Comparison of ENCODE assay signal across 1 cellular context in genomic region chr1:117147856-117148588, GRCh38.
TF ChIP-seq lines count a peak whose summit lies in the region.

No MANE protein-coding gene starts in this region.

TF ChIP-seq in A549, 52 proteins besides CTCF, POLR2A, EP300 and RAD21 (continued from another document):
- TF ChIP-seq, protein P1, sequence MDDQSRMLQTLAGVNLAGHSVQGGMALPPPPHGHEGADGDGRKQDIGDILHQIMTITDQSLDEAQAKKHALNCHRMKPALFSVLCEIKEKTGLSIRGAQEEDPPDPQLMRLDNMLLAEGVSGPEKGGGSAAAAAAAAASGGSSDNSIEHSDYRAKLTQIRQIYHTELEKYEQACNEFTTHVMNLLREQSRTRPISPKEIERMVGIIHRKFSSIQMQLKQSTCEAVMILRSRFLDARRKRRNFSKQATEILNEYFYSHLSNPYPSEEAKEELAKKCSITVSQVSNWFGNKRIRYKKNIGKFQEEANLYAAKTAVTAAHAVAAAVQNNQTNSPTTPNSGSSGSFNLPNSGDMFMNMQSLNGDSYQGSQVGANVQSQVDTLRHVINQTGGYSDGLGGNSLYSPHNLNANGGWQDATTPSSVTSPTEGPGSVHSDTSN (IDR thresholded peaks at IDR 0.05), result no peak
- TF ChIP-seq MYC (IDR thresholded peaks at IDR 0.05; ENCODE audit: borderline replicate concordance, low read length) (no peak), HEYL (CRISPR knock-in tag; IDR thresholded peaks at IDR 0.05) (no peak), RCOR1 (IDR thresholded peaks at IDR 0.05; ENCODE audit: low read depth, low read length) (no peak)
TF ChIP-seq in A549: peak in this region for 2.
